Comparison of ENCODE assay signal across 8 cellular contexts in genomic region chr16:12819126-12820117, GRCh38. TPM values are rescaled to one million over a fixed set of nuclear protein-coding genes. Genes with fewer than 3 reads are reported as not detected.
A peak's percentile ranks its signal among the peaks of the same experiment; 100 is the strongest.
DNase-seq lines count a peak whose midpoint lies in the region; ATAC-seq, FAIRE-seq and TF ChIP-seq lines count a peak whose summit lies in the region.

No MANE protein-coding gene starts in this region.

- DNase-seq in Ammon's horn (ENCODE audit: low spot score) (peak; percentile 61), HAP-1 (ENCODE audit: low spot score in 2 of 2) (peak; percentile 3 to 64), RPMI8226 (peak; percentile 68), frontal cortex (ENCODE audit: low spot score in 2 of 2) (no peak), trophoblast cell (peak; percentile 51 to 87), ureter (ENCODE audit: low spot score) (peak; percentile 60)
- DNase-seq in activated T-helper 1 cell treated with anti-CD3 and anti-CD28 coated beads, Interleukin-2, amount 50 U/mL, for 16 hours (ENCODE audit: low read depth in 1 of 2, low spot score in 1 of 2) = peak; percentile 58

- TF ChIP-seq POLR2A in GM18505 (IDR thresholded peaks at IDR 0.05; ENCODE audit: borderline replicate concordance, extremely low read depth, insufficient read depth, insufficient read length) = no peak

- H3K9me3 ChIP-seq in HAP-1 (no peaks in the 10 kb centered on the region), trophoblast cell (ENCODE audit: insufficient read depth, low read depth, low read length) (no peaks in the 10 kb centered on the region)

- WGBS in trophoblast cell (ENCODE audit: extremely low coverage, insufficient coverage, insufficient read length) = no CpG with 5 or more reads among the region's 18 CpGs

- H3K27ac ChIP-seq in trophoblast cell (ENCODE audit: low read depth, low read length) = no peak overlapping the region

- H3K9ac ChIP-seq in trophoblast cell (ENCODE audit: low read length) = no peak overlapping the region

- H3K4me3 ChIP-seq in HAP-1 (no peak overlapping the region), trophoblast cell (ENCODE audit: low read depth, low read length) (no peak overlapping the region)

- H4K8ac ChIP-seq in trophoblast cell (ENCODE audit: low read depth, low read length) = no peak overlapping the region

- no peak overlapping the region for H3K4ac ChIP-seq in trophoblast cell (ENCODE audit: low read depth, low read length)

- no peak overlapping the region for H2AK5ac ChIP-seq in trophoblast cell (ENCODE audit: low read length)

- H3K27me3 ChIP-seq in HAP-1 (ENCODE audit: low read depth) (no peaks in the 10 kb centered on the region), trophoblast cell (ENCODE audit: insufficient read depth, low read length) (no peaks in the 10 kb centered on the region)

- no peak overlapping the region for H2BK5ac ChIP-seq in trophoblast cell (ENCODE audit: low read depth, low read length, poor library complexity)

- H4K12ac ChIP-seq in trophoblast cell (ENCODE audit: low read depth, low read length) = no peak overlapping the region

- H2AFZ ChIP-seq in trophoblast cell (ENCODE audit: insufficient read depth, low read length, poor library complexity) = no peak overlapping the region

- no peak overlapping the region for H3K23ac ChIP-seq in trophoblast cell (ENCODE audit: low read length)

- H4K91ac ChIP-seq in trophoblast cell (ENCODE audit: low read depth, low read length) = no peak overlapping the region

- H2BK12ac ChIP-seq in trophoblast cell (ENCODE audit: low read length) = no peak overlapping the region

- no peak overlapping the region for H3K18ac ChIP-seq in trophoblast cell (ENCODE audit: low read length)

- ATAC-seq in GM18505 (IDR thresholded peaks at IDR 0.05; ENCODE audit: unreplicated experiment) = no peak

- H3K36me3 ChIP-seq in HAP-1 (replicated peaks) = no peaks in the 10 kb centered on the region
- no peaks in the 10 kb centered on the region for H3K36me3 ChIP-seq in trophoblast cell (ENCODE audit: control insufficient read depth in 1 of 2, insufficient read depth in 2 of 2, low read length in 2 of 2)

- H3K4me2 ChIP-seq in trophoblast cell (ENCODE audit: low read length) = no peak overlapping the region

- no peaks in the 10 kb centered on the region for H3K79me2 ChIP-seq in trophoblast cell (ENCODE audit: control insufficient read depth, insufficient read depth, low read length, poor library complexity)

- H3K79me1 ChIP-seq in trophoblast cell (ENCODE audit: low read length) = no peaks in the 10 kb centered on the region

- peak; percentile 3 for FAIRE-seq in frontal cortex (lab: Jason Lieb, UNC)

- in situ Hi-C loops in HAP-1 (cut with MboI; ENCODE audit: low sequenced_read_pairs) = no loop called here

- H3K14ac ChIP-seq in trophoblast cell (ENCODE audit: low read length) = no peak overlapping the region

- H3K4me1 ChIP-seq in HAP-1 = no peaks in the 10 kb centered on the region
- H3K4me1 ChIP-seq in trophoblast cell (ENCODE audit: control insufficient read depth in 1 of 2, insufficient read depth in 2 of 2, low read length in 2 of 2) = no peaks in the 10 kb centered on the region

- no peak overlapping the region for H2BK120ac ChIP-seq in trophoblast cell (ENCODE audit: insufficient read depth, low read length, poor library complexity)

RNA-seq across cellular contexts. Expression of gene CPPED1, which starts 15.7 kb away (rescaled TPM):
- 4.1 TPM for total RNA-seq in frontal cortex
- polyA plus RNA-seq in trophoblast cell (2013) = 14.5 and 15.6 TPM in 2 replicates
- 21.4 TPM for total RNA-seq in ureter

Comparison
In these comparisons a context has a peak if more than half of its experiments do, and no peak if none do; other contexts are left out.
1. DNase-seq: peak in Ammon's horn (single experiment), HAP-1 (2 of 2), RPMI8226 (single experiment), activated T-helper 1 cell treated with anti-CD3 and anti-CD28 coated beads, Interleukin-2, amount 50 U/mL, for 16 hours (2 of 2), trophoblast cell (2 of 2) and ureter (single experiment); none in frontal cortex (0 of 2).